1 cellular context compared by ENCODE assay signal in the genomic region with DNA sequence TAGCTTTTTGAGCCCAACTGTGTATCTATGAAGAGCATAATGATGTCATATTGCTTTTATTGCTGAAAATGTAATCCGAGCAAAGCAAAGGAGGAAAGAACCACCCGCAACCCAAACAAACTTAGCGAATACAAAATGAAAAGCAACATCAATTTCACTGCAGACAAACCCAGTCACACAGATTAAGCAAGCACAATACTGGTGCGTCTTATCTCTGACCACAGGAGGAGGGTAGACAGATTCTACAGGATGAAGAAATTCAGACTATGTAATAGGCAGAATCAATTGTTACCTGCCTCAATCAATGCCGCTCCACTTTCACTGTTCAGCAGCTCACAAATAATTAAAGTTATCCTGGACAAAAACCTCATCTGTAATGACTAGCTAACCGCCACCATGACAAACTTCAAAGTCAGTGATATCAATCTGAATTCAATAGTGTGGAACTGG.
A peak's percentile ranks its signal among the peaks of the same experiment; 100 is the strongest.
TF ChIP-seq lines count a peak whose summit lies in the region.

No MANE protein-coding gene starts in this region.

TF ChIP-seq in HEK293, 187 proteins besides CTCF, POLR2A, EP300 and RAD21 (continued from another document):
- TF ChIP-seq ZNF18 (tag by site-specific recombination; IDR thresholded peaks at IDR 0.05) (no peak), ZFP41 (tag by site-specific recombination; IDR thresholded peaks at IDR 0.05; ENCODE audit: borderline replicate concordance) (no peak), GLI4 (tag by site-specific recombination; IDR thresholded peaks at IDR 0.05) (no peak), ZEB2 (tag by site-specific recombination; IDR thresholded peaks at IDR 0.05) (peak; percentile 86), ZNF112 (tag by site-specific recombination; IDR thresholded peaks at IDR 0.05) (no peak), PRDM10 (tag by site-specific recombination; IDR thresholded peaks at IDR 0.05) (peak; percentile 80), ZNF366 (tag by site-specific recombination; conservative IDR thresholded peaks at IDR 0.05) (peak; percentile 75), TRIM28 (IDR thresholded peaks at IDR 0.05; ENCODE audit: borderline replicate concordance, low read length) (0 out of 2 replicates have a peak, but pooled peaks have one; percentile 59), WT1 (tag by site-specific recombination; IDR thresholded peaks at IDR 0.05) (peak; percentile 58; the same call in 1 of the 2 replicates), ZNF416 (tag by site-specific recombination; IDR thresholded peaks at IDR 0.05) (no peak), KLF7 (tag by site-specific recombination; IDR thresholded peaks at IDR 0.05; ENCODE audit: borderline replicate concordance) (no peak), ZNF664 (tag by site-specific recombination; IDR thresholded peaks at IDR 0.05) (0 out of 2 replicates have a peak, but pooled peaks have one; percentile 29), OVOL3 (tag by site-specific recombination; IDR thresholded peaks at IDR 0.05) (0 out of 2 replicates have a peak, but pooled peaks have one; percentile 48), ZBTB8A (tag by site-specific recombination; IDR thresholded peaks at IDR 0.05) (peak; percentile 32), KLF1 (tag by site-specific recombination; IDR thresholded peaks at IDR 0.05) (peak; percentile 91), ZNF398 (tag by site-specific recombination; IDR thresholded peaks at IDR 0.05) (peak; percentile 21; the same call in 1 of the 2 replicates), ZNF175 (tag by site-specific recombination; IDR thresholded peaks at IDR 0.05) (no peak), KLF17 (tag by site-specific recombination; IDR thresholded peaks at IDR 0.05) (peak; percentile 88), ZNF843 (tag by site-specific recombination; IDR thresholded peaks at IDR 0.05) (peak; percentile 84), ZNF394 (tag by site-specific recombination; IDR thresholded peaks at IDR 0.05; ENCODE audit: borderline replicate concordance) (no peak), ZBTB21 (tag by site-specific recombination; IDR thresholded peaks at IDR 0.05) (peak; percentile 56; the same call in 1 of the 2 replicates)
- TF ChIP-seq, protein P1, sequence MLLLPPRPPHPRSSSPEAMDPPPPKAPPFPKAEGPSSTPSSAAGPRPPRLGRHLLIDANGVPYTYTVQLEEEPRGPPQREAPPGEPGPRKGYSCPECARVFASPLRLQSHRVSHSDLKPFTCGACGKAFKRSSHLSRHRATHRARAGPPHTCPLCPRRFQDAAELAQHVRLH (tag by site-specific recombination; IDR thresholded peaks at IDR 0.05) = peak; percentile 79; the same call in 1 of the 2 replicates
- TF ChIP-seq, protein P2, sequence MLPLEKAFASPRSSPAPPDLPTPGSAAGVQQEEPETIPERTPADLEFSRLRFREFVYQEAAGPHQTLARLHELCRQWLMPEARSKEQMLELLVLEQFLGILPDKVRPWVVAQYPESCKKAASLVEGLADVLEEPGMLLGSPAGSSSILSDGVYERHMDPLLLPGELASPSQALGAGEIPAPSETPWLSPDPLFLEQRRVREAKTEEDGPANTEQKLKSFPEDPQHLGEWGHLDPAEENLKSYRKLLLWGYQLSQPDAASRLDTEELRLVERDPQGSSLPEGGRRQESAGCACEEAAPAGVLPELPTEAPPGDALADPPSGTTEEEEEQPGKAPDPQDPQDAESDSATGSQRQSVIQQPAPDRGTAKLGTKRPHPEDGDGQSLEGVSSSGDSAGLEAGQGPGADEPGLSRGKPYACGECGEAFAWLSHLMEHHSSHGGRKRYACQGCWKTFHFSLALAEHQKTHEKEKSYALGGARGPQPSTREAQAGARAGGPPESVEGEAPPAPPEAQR (tag by site-specific recombination; IDR thresholded peaks at IDR 0.05) = no peak
